In the genomic region with DNA sequence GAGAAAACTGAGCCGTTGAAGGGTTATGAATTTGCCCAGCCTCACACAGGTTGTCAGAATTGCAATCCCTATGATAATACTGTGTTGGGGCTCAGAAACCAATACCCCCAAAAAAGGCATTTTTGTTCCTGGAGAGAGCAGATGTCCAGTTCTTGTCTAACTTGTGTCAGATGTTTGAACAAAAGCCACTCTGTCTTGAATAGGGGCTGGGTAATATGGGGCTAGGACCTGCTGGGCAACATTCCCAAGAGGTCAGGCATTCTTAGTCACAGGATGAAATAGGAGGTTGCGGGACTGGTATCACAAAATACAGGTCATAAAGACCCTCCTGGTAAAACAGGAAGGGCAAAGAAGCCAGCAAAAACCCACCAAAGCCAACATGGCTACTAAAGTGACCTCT, we compare ENCODE assay signal across 17 cellular contexts.
"Had no signal": no experiment of that assay in that cellular context is flagged by ENCODE, and none has a peak within 500 bp of the region (broad histone marks: within the 10 kb centered on the region; RNA-seq: fewer than 3 reads in every experiment).

No MANE protein-coding gene starts in this region.

- H3K36me3 ChIP-seq: neural progenitor cell, tibial nerve had no signal

- H3K9ac ChIP-seq: neural progenitor cell had no signal

- H3K9me3 Mint-ChIP-seq: neural progenitor cell had no signal

- H3K4me3 Mint-ChIP-seq: activated naive CD8-positive, alpha-beta T cell; naive thymus-derived CD4-positive, alpha-beta T cell; neural progenitor cell had no signal

- H3K27ac Mint-ChIP-seq: activated naive CD8-positive, alpha-beta T cell; naive thymus-derived CD4-positive, alpha-beta T cell; neural progenitor cell; progenitor cell of endocrine pancreas had no signal

- H3K4me1 ChIP-seq: foreskin keratinocyte, tibial nerve had no signal

- H2AFZ ChIP-seq: hepatocyte, neural progenitor cell had no signal

- H3K27me3 ChIP-seq: foreskin keratinocyte, hepatocyte, neural progenitor cell, tibial nerve had no signal

- H3K9me3 ChIP-seq: tibial nerve had no signal

- H3K36me3 Mint-ChIP-seq: activated naive CD8-positive, alpha-beta T cell; naive thymus-derived CD4-positive, alpha-beta T cell; neural progenitor cell had no signal

- ATAC-seq: left ventricle myocardium superior; naive thymus-derived CD4-positive, alpha-beta T cell had no signal

- FAIRE-seq: endothelial cell of umbilical vein had no signal

- H3K27ac ChIP-seq: foreskin keratinocyte, neural progenitor cell, tibial nerve, VCaP had no signal

- DNase-seq: activated CD4-positive, alpha-beta T cell treated with anti-CD3 and anti-CD28 coated beads, Interleukin-2, amount 50 U/mL, for 4 hours; effector CD8-positive, alpha-beta T cell; left ventricle myocardium superior; mesenchymal stem cell; naive thymus-derived CD4-positive, alpha-beta T cell; stimulated activated CD4-positive, alpha-beta T cell treated with anti-CD3 and anti-CD28 coated beads, Interleukin-12 subunit alpha, Interleukin-12 subunit beta, amount 100 ng/mL, for 4 hours; stimulated activated CD4-positive, alpha-beta T cell treated with anti-CD3 and anti-CD28 coated beads, Interleukin-1b, Interleukin-23, amount 100 ng/mL, for 48 hours; stimulated activated naive CD4-positive, alpha-beta T cell treated with Interleukin-2 at 50 U/mL for 16 hours; T-helper 2 cell had no signal

- H3K4me3 ChIP-seq: hepatocyte, neural progenitor cell, tibial nerve had no signal

- H3K27me3 Mint-ChIP-seq: activated naive CD8-positive, alpha-beta T cell; naive thymus-derived CD4-positive, alpha-beta T cell; progenitor cell of endocrine pancreas had no signal

- H3K4me1 Mint-ChIP-seq: naive thymus-derived CD4-positive, alpha-beta T cell had no signal

- H3K79me2 ChIP-seq: hepatocyte had no signal

- H3K4me2 ChIP-seq: hepatocyte, neural progenitor cell had no signal
